1 cellular context compared by ENCODE assay signal in the genomic region with DNA sequence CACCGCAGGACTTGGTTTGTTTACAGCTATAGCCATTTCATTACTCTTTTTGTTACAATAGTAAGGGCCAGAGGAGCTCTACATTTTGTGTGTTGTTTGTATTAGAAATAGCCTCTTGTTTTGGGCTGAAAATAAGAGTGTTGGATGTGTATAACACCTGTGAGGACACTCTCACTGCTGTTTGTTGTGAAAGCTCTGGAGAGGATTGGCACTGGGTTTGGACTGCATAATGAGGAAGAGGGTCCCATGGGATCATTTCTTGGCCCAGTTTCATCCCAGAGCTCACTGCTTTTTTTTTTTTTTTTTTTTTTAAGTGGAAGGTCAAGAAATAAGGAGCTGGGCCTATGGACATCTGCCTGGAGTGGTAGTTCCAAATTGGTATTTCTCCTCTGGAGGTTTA.
TF ChIP-seq lines count a peak whose summit lies in the region.

No MANE protein-coding gene starts in this region.

TF ChIP-seq in GM23338, 12 proteins besides CTCF, POLR2A, EP300 and RAD21 (continued from another document):
- TF ChIP-seq ZNF462 (CRISPR knock-in tag; IDR thresholded peaks at IDR 0.05), result no peak
